In the genomic region with DNA sequence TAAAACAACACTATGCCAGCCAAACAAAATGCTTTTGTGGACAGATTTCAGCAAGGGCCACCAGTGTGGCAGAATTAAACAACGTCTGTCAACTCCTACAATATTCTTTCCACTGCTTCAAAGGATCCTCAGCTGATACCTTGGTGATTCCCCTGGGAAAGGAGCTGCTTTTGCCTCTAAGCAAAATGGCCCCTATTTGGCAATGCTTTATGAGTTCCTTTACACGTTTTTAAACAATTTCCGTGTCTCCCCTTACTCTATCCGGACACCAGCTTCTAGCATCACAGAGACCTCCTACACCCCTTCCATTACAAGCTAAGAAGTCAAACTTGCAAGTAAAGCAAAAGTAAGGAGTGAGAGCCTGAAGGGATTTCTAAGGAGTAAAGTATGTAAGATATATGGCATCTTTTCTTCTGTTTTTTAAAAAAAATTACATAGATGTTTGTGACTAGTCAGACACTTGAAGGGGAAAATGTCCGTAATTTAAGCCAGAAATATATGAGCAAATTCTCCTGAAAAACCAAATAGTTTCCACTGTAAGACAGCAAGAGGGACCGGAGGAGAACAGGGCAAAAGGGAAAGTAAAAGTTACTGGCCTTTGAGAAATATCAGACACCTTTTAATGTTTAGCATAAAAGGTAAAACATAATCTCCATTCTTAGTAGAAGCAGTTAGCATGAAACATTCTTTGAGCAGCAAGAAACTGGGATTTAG, we compare ENCODE assay signal across 1 cellular context.
TF ChIP-seq lines count a peak whose summit lies in the region.

No MANE protein-coding gene starts in this region.

TF ChIP-seq in H1, 55 proteins besides CTCF, POLR2A, EP300 and RAD21 (continued from another document):
- no peak for TF ChIP-seq TAF7 (optimal IDR thresholded peaks at IDR 0.05; ENCODE audit: borderline replicate concordance, low read depth, low read length)
- no peak for TF ChIP-seq EZH2 (IDR thresholded peaks at IDR 0.05; ENCODE audit: low read depth, low read length, severe bottlenecking)
- no peak for TF ChIP-seq CBX5 (IDR thresholded peaks at IDR 0.05; ENCODE audit: low read depth, low read length)
- TF ChIP-seq, protein P1, sequence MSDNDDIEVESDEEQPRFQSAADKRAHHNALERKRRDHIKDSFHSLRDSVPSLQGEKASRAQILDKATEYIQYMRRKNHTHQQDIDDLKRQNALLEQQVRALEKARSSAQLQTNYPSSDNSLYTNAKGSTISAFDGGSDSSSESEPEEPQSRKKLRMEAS (IDR thresholded peaks at IDR 0.05), result no peak
- no peak for TF ChIP-seq POLR2AphosphoS5 (IDR thresholded peaks at IDR 0.05; ENCODE audit: low read depth, low read length)
- TF ChIP-seq SIRT6 (IDR thresholded peaks at IDR 0.05; ENCODE audit: low read length), result no peak
- no peak for TF ChIP-seq TBP (IDR thresholded peaks at IDR 0.05; ENCODE audit: low read depth, low read length)
- TF ChIP-seq GTF2F1 (IDR thresholded peaks at IDR 0.05; ENCODE audit: borderline replicate concordance, low read depth, low read length), result no peak
- TF ChIP-seq ZNF274 (IDR thresholded peaks at IDR 0.05; ENCODE audit: borderline replicate concordance, extremely low read depth, low read length), result no peak
TF ChIP-seq in H1: peak in this region for 0.
